ENCODE assay signal across 22 cellular contexts in the genomic region with DNA sequence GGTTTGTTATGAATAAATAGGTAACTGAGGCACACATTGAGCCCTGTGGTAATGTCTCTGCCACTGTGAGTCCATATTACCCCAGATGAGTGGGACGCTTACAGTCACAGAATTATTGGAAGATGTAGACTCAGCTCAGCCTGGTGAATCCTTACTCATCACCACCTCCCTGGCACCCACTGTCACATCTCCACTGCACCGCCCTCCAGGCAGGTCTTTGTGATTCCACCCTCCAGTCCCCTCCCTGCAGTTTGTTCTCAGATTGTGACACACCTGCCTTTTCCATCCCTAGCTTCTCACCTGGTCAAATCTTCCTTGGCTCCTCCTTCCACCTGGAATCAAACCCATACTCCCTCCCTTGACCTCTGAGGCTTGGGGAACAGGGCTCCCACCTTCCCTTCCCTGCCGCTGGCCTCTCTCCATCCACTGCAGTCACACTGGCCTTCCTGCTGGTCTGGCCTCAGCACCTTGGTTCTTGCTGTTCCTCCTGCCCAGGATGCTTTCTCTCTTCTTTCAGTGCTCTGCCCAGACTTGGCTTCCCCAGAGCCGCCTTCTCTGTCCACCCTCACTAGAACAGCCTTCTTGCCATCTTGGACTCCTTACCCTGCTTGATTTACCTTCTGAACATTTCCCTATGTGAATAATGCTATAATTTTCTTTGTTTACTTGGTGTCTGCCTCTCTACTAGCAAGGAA. TPM values are rescaled to one million over a fixed set of nuclear protein-coding genes. Genes with fewer than 3 reads are reported as not detected.
A peak's percentile ranks its signal among the peaks of the same experiment; 100 is the strongest.
DNase-seq lines count a peak whose midpoint lies in the region; ATAC-seq, FAIRE-seq and TF ChIP-seq lines count a peak whose summit lies in the region.
"Had no signal": no experiment of that assay in that cellular context is flagged by ENCODE, and none has a peak within 500 bp of the region (broad histone marks: within the 10 kb centered on the region; RNA-seq: fewer than 3 reads in every experiment).

No MANE protein-coding gene starts in this region.

- no peaks in the 10 kb centered on the region for H3K27me3 ChIP-seq in stomach
- H3K27me3 ChIP-seq: BE2C had no signal

- H3K27me3 Mint-ChIP-seq in activated CD8-positive, alpha-beta T cell treated with anti-CD3 and anti-CD28 coated beads, Interleukin-2, amount 10 ng/mL, durations not matched to agents 7 days and 5 days (ENCODE audit: low read depth), result peaks cover 51% of the 10 kb centered on the region
- H3K27me3 Mint-ChIP-seq in activated CD8-positive, alpha-beta T cell treated with anti-CD3 and anti-CD28 coated beads for 36 hours, result peaks cover 2% of the 10 kb centered on the region
- H3K27me3 Mint-ChIP-seq in activated CD8-positive, alpha-beta memory T cell treated with anti-CD3 and anti-CD28 coated beads, Interleukin-2, amount 10 ng/mL, durations not matched to agents 7 days and 5 days, result peaks cover 37% of the 10 kb centered on the region

- FAIRE-seq in RCC 7860 (lab: Jason Lieb, UNC), result no peak
- FAIRE-seq: A549, D721Med, GM12878, H54 had no signal

- H3K27ac Mint-ChIP-seq in activated CD8-positive, alpha-beta T cell treated with anti-CD3 and anti-CD28 coated beads, Interleukin-2, amount 10 ng/mL, durations not matched to agents 7 days and 5 days, result no peak overlapping the region
- H3K27ac Mint-ChIP-seq in activated CD8-positive, alpha-beta T cell treated with anti-CD3 and anti-CD28 coated beads for 36 hours, result no peak overlapping the region
- no peak overlapping the region for H3K27ac Mint-ChIP-seq in activated CD8-positive, alpha-beta memory T cell treated with anti-CD3 and anti-CD28 coated beads, Interleukin-2, amount 10 ng/mL, durations not matched to agents 7 days and 5 days

- WGBS in stomach, 5 donors, result 63 to 94% (median 85%) methylated on average over 4 of the region's 4 CpGs

- H3K36me3 ChIP-seq in stomach, result no peaks in the 10 kb centered on the region
- H3K36me3 ChIP-seq: BE2C had no signal

- H3K9me3 Mint-ChIP-seq in activated CD8-positive, alpha-beta T cell treated with anti-CD3 and anti-CD28 coated beads, Interleukin-2, amount 10 ng/mL, durations not matched to agents 7 days and 5 days (ENCODE audit: insufficient read depth), result no peaks in the 10 kb centered on the region
- H3K9me3 Mint-ChIP-seq in activated CD8-positive, alpha-beta T cell treated with anti-CD3 and anti-CD28 coated beads for 36 hours, result peaks cover 9% of the 10 kb centered on the region
- H3K9me3 Mint-ChIP-seq in activated CD8-positive, alpha-beta memory T cell treated with anti-CD3 and anti-CD28 coated beads, Interleukin-2, amount 10 ng/mL, durations not matched to agents 7 days and 5 days (ENCODE audit: low read depth), result peaks cover 3% of the 10 kb centered on the region

- H3K4me1 Mint-ChIP-seq in activated CD8-positive, alpha-beta T cell treated with anti-CD3 and anti-CD28 coated beads, Interleukin-2, amount 10 ng/mL, durations not matched to agents 7 days and 5 days (ENCODE audit: low read depth), result no peaks in the 10 kb centered on the region
- H3K4me1 Mint-ChIP-seq in activated CD8-positive, alpha-beta T cell treated with anti-CD3 and anti-CD28 coated beads for 36 hours (ENCODE audit: low read depth), result no peaks in the 10 kb centered on the region
- no peaks in the 10 kb centered on the region for H3K4me1 Mint-ChIP-seq in activated CD8-positive, alpha-beta memory T cell treated with anti-CD3 and anti-CD28 coated beads, Interleukin-2, amount 10 ng/mL, durations not matched to agents 7 days and 5 days

- H3K4me1 ChIP-seq in stomach, result no peaks in the 10 kb centered on the region
- H3K4me1 ChIP-seq: A549, BE2C had no signal

- H3K36me3 Mint-ChIP-seq in activated CD8-positive, alpha-beta T cell treated with anti-CD3 and anti-CD28 coated beads, Interleukin-2, amount 10 ng/mL, durations not matched to agents 7 days and 5 days (ENCODE audit: low read depth), result peaks cover 3% of the 10 kb centered on the region
- no peaks in the 10 kb centered on the region for H3K36me3 Mint-ChIP-seq in activated CD8-positive, alpha-beta T cell treated with anti-CD3 and anti-CD28 coated beads for 36 hours (ENCODE audit: low read depth)
- no peaks in the 10 kb centered on the region for H3K36me3 Mint-ChIP-seq in activated CD8-positive, alpha-beta memory T cell treated with anti-CD3 and anti-CD28 coated beads, Interleukin-2, amount 10 ng/mL, durations not matched to agents 7 days and 5 days

- no peak overlapping the region for H3K27ac ChIP-seq in stomach
- H3K27ac ChIP-seq: A549, PC-9 had no signal

- CTCF ChIA-PET in activated CD8-positive, alpha-beta T cell treated with anti-CD3 and anti-CD28 coated beads, Interleukin-2, amount 10 ng/mL, durations not matched to agents 7 days and 5 days (lab: Charles Lee), result no interaction called here
- CTCF ChIA-PET in activated CD8-positive, alpha-beta T cell treated with anti-CD3 and anti-CD28 coated beads for 36 hours (lab: Charles Lee), result no interaction called here
- CTCF ChIA-PET in activated CD8-positive, alpha-beta memory T cell treated with anti-CD3 and anti-CD28 coated beads, Interleukin-2, amount 10 ng/mL, durations not matched to agents 7 days and 5 days (lab: Charles Lee), result no interaction called here

- H3K4me3 Mint-ChIP-seq in activated CD8-positive, alpha-beta T cell treated with anti-CD3 and anti-CD28 coated beads, Interleukin-2, amount 10 ng/mL, durations not matched to agents 7 days and 5 days, result no peak overlapping the region
- H3K4me3 Mint-ChIP-seq in activated CD8-positive, alpha-beta T cell treated with anti-CD3 and anti-CD28 coated beads for 36 hours, result no peak overlapping the region
- no peak overlapping the region for H3K4me3 Mint-ChIP-seq in activated CD8-positive, alpha-beta memory T cell treated with anti-CD3 and anti-CD28 coated beads, Interleukin-2, amount 10 ng/mL, durations not matched to agents 7 days and 5 days

- no peak for TF ChIP-seq POLR2A in stomach (IDR thresholded peaks at IDR 0.05)

- ATAC-seq in activated CD8-positive, alpha-beta T cell treated with anti-CD3 and anti-CD28 coated beads, Interleukin-2, amount 10 ng/mL, durations not matched to agents 7 days and 5 days, result no peak
- ATAC-seq in activated CD8-positive, alpha-beta T cell treated with anti-CD3 and anti-CD28 coated beads for 36 hours, result no peak
- no peak for ATAC-seq in activated CD8-positive, alpha-beta memory T cell treated with anti-CD3 and anti-CD28 coated beads, Interleukin-2, amount 10 ng/mL, durations not matched to agents 7 days and 5 days
- ATAC-seq in HG03354 (IDR thresholded peaks at IDR 0.05; ENCODE audit: poor library complexity, severe bottlenecking, unreplicated experiment), result no peak
- ATAC-seq: A549, GM12878 had no signal

- peak; percentile 4 for DNase-seq in activated CD8-positive, alpha-beta T cell treated with anti-CD3 and anti-CD28 coated beads, Interleukin-2, amount 10 ng/mL, durations not matched to agents 7 days and 5 days
- no peak for DNase-seq in activated CD8-positive, alpha-beta T cell treated with anti-CD3 and anti-CD28 coated beads for 36 hours
- peak; percentile 7 for DNase-seq in activated CD8-positive, alpha-beta memory T cell treated with anti-CD3 and anti-CD28 coated beads, Interleukin-2, amount 10 ng/mL, durations not matched to agents 7 days and 5 days
- DNase-seq in islet precursor cell, result peak; percentile 21
- peak; percentile 8 for DNase-seq in stomach
- no peak for DNase-seq in RCC 7860 (ENCODE audit: low spot score)
- DNase-seq in activated CD4-positive, alpha-beta T cell treated with anti-CD3 and anti-CD28 coated beads, Interleukin-2, amount 50 U/mL, for 48 hours, result no peak
- DNase-seq: BE2C, Karpas-422, NCI-H1436, NCI-H2081, NCI-H2171, NCI-H345, NCI-H524 treated with DMSO at 0.1 percent for 48 hours, PC-9, SIG-M5, SK-N-SH had no signal

- intact Hi-C loops in activated CD8-positive, alpha-beta T cell treated with anti-CD3 and anti-CD28 coated beads for 36 hours (cut with micrococcal nuclease), result no loop called here
- intact Hi-C loops in stomach (cut with DNase I; ENCODE audit: low total_unique reads), result no loop called here

- POLR2A ChIA-PET in activated CD8-positive, alpha-beta T cell treated with anti-CD3 and anti-CD28 coated beads, Interleukin-2, amount 10 ng/mL, durations not matched to agents 7 days and 5 days (lab: Charles Lee), result no interaction called here
- POLR2A ChIA-PET in activated CD8-positive, alpha-beta T cell treated with anti-CD3 and anti-CD28 coated beads for 36 hours (lab: Charles Lee), result no interaction called here

- no peak for TF ChIP-seq CTCF in activated CD8-positive, alpha-beta T cell treated with anti-CD3 and anti-CD28 coated beads for 36 hours (IDR thresholded peaks at IDR 0.05)
- no peak for TF ChIP-seq CTCF in stomach (IDR thresholded peaks at IDR 0.05)

- no peak for TF ChIP-seq EP300 in stomach (IDR thresholded peaks at IDR 0.05)

- no peak overlapping the region for H3K4me3 ChIP-seq in stomach
- H3K4me3 ChIP-seq: A549, GM12878, PC-9 had no signal

- peaks cover 8 to 14% (median 9%) of the 10 kb centered on the region in 4 donors for H3K9me3 ChIP-seq in stomach
- H3K9me3 ChIP-seq: BE2C, SK-N-SH had no signal

RNA-seq across cellular contexts. Expression of a gene that starts 9.4 kb away (rescaled TPM):
- total RNA-seq in activated CD8-positive, alpha-beta T cell treated with anti-CD3 and anti-CD28 coated beads, Interleukin-2, amount 10 ng/mL, durations not matched to agents 7 days and 5 days, result not detected
- not detected for total RNA-seq in activated CD8-positive, alpha-beta T cell treated with anti-CD3 and anti-CD28 coated beads for 36 hours
- under 1 TPM in 1 of 2 experiments, not detected in 1; 0.05 TPM for total RNA-seq in activated CD8-positive, alpha-beta memory T cell treated with anti-CD3 and anti-CD28 coated beads, Interleukin-2, amount 10 ng/mL, durations not matched to agents 7 days and 5 days
- total RNA-seq in stomach, result under 1 TPM in 3 of 5 donors, not detected in 2; 0.14 to 0.73 (median 0.58) TPM
- 1 to 10 TPM in 1 of 3 donors, under 1 TPM in 1, not detected in 1; 0.10 to 2.6 TPM for polyA plus RNA-seq in stomach
- total RNA-seq: PC-9 had no signal
- polyA plus RNA-seq: A549, SK-N-SH had no signal

RNA-seq across cellular contexts. Expression of a gene that starts 55.0 kb away (rescaled TPM):
- total RNA-seq in activated CD8-positive, alpha-beta T cell treated with anti-CD3 and anti-CD28 coated beads, Interleukin-2, amount 10 ng/mL, durations not matched to agents 7 days and 5 days, result 1 to 10 TPM; 5.1 to 6.7 TPM
- total RNA-seq in activated CD8-positive, alpha-beta T cell treated with anti-CD3 and anti-CD28 coated beads for 36 hours, result 1 to 10 TPM; 4.7 TPM
- total RNA-seq in activated CD8-positive, alpha-beta memory T cell treated with anti-CD3 and anti-CD28 coated beads, Interleukin-2, amount 10 ng/mL, durations not matched to agents 7 days and 5 days, result 1 to 10 TPM; 6.1 to 9.3 TPM
- total RNA-seq in stomach, result 10 to 100 TPM in 3 of 5 donors, 1 to 10 TPM in 2; 3.8 to 62.4 (median 25.0) TPM
- 1 to 10 TPM; 5.3 to 8.6 (median 6.0) TPM for polyA plus RNA-seq in stomach

Comparison
In these comparisons a context has a peak if more than half of its experiments do, and no peak if none do; other contexts are left out.
1. DNase-seq: peak in activated CD8-positive, alpha-beta T cell treated with anti-CD3 and anti-CD28 coated beads, Interleukin-2, amount 10 ng/mL, durations not matched to agents 7 days and 5 days (single experiment), activated CD8-positive, alpha-beta memory T cell treated with anti-CD3 and anti-CD28 coated beads, Interleukin-2, amount 10 ng/mL, durations not matched to agents 7 days and 5 days (single experiment), islet precursor cell (single experiment) and stomach (single experiment); none in activated CD8-positive, alpha-beta T cell treated with anti-CD3 and anti-CD28 coated beads for 36 hours (single experiment), RCC 7860 (single experiment) and activated CD4-positive, alpha-beta T cell treated with anti-CD3 and anti-CD28 coated beads, Interleukin-2, amount 50 U/mL, for 48 hours (0 of 2).